Comparison of ENCODE assay signal across 23 cellular contexts in the genomic region with DNA sequence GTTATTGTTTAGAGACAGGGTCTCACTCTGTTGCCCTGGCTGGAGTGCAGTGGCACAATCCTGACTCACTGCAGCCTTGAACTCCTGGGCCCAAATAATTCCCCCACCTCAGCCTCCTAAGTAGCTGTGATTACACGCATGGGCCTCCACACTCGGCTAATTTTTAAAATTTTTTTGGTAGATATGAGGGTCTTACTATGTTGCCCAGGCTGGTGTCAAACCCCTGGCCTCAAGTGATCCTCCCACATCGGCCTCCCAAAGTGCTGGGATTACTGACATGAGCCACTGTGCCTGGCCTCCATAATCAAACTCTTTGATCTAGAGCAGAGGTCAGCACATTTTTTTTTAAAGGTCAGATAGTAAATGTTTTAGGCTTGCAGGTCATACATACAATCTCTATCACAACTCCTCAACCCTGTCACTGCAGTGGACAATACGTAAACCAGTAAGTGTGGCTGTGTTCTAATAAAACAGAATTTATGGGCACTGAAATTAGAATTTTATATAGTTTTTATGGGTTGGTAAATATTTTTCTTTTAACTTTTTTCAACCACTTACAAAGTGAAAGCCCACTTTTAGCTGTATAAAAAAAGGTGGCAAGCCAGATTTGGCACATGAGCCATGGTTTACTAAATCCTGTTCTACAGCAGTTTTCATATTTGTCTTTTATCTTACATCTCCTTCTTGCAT.
A peak's percentile ranks its signal among the peaks of the same experiment; 100 is the strongest.
DNase-seq lines count a peak whose midpoint lies in the region; ATAC-seq, FAIRE-seq and TF ChIP-seq lines count a peak whose summit lies in the region.
"Had no signal": no experiment of that assay in that cellular context is flagged by ENCODE, and none has a peak within 500 bp of the region (broad histone marks: within the 10 kb centered on the region; RNA-seq: fewer than 3 reads in every experiment).

No MANE protein-coding gene starts in this region.

- H3K79me2 ChIP-seq in PC-3 (ENCODE audit: low read length) (no peaks in the 10 kb centered on the region), K562 (ENCODE audit: control insufficient read depth, insufficient read depth, low read length) (no peaks in the 10 kb centered on the region), neural cell (replicated peaks; ENCODE audit: insufficient read depth, low read length) (no peaks in the 10 kb centered on the region), GM23248 (ENCODE audit: insufficient read depth) (no peaks in the 10 kb centered on the region)

- no peaks in the 10 kb centered on the region for H3K4me1 Mint-ChIP-seq in CD8-positive, alpha-beta T cell (ENCODE audit: low read depth)
- H3K4me1 Mint-ChIP-seq: CD4-positive, alpha-beta memory T cell had no signal

- CTCF ChIA-PET in HEK293T (lab: Yijun Ruan, JAX) (interaction anchor here (0.9 to 1.2 kb wide), 2 partner anchors 95 to 140 kb away, joined by 3 read pairs; no protein-coding TSS in a partner anchor), PC-3 (lab: Charles Lee) (interaction anchor here (0.5 kb wide), 1 partner anchor 17 kb away, joined by 3 read pairs; no protein-coding TSS in a partner anchor), K562 (lab: Yijun Ruan, JAX; ENCODE audit: low intra/inter-chr PET ratio) (no interaction called here)
- CTCF ChIA-PET in CD8-positive, alpha-beta T cell (lab: Charles Lee) = no interaction called here

- H3K36me3 Mint-ChIP-seq in CD8-positive, alpha-beta T cell = no peaks in the 10 kb centered on the region
- H3K36me3 Mint-ChIP-seq: CD4-positive, alpha-beta memory T cell had no signal

- H3K4me1 ChIP-seq in PC-3 (ENCODE audit: insufficient read depth, low read length) (peaks cover 33% of the 10 kb centered on the region), K562 (replicated peaks in 1 of 2; ENCODE audit: control insufficient read depth in 2 of 2, insufficient read depth in 2 of 2, low read length in 2 of 2) (peaks cover 0 to 11% of the 10 kb centered on the region in 2 experiments; a peak in 3 of 5 replicates), aorta (ENCODE audit: control insufficient read depth in 1 of 2, insufficient read depth in 2 of 2, low read length in 2 of 2) (no peaks in the 10 kb centered on the region), GM23248 (ENCODE audit: insufficient read depth) (peaks cover 21% of the 10 kb centered on the region)
- no peaks in the 10 kb centered on the region for H3K4me1 ChIP-seq in CD8-positive, alpha-beta T cell (ENCODE audit: insufficient read depth, low read length)
- H3K4me1 ChIP-seq: BLaER1 had no signal

- no peak for FAIRE-seq in K562 (lab: Jason Lieb, UNC)
- FAIRE-seq: GM12891, GM18507 had no signal

- no peaks in the 10 kb centered on the region for H3K9me3 Mint-ChIP-seq in CD8-positive, alpha-beta T cell
- H3K9me3 Mint-ChIP-seq: CD4-positive, alpha-beta memory T cell had no signal

- in situ Hi-C loops in K562 (cut with MboI) = no loop called here
- in situ Hi-C loops in GM23248 (cut with MboI) = no loop called here

- no peak for TF ChIP-seq POLR2A in K562 (conservative IDR thresholded peaks at IDR 0.05)

- H2AFZ ChIP-seq in PC-3 (ENCODE audit: low read length) (0 out of 2 replicates have a peak overlapping the region, but pooled peaks have one; percentile 14), K562 (ENCODE audit: low read depth, low read length) (no peak overlapping the region), neural cell (ENCODE audit: low read depth, low read length) (no peak overlapping the region), GM23248 (no peak overlapping the region)

- TF ChIP-seq CTCF in PC-3 (conservative IDR thresholded peaks at IDR 0.05; ENCODE audit: low read depth, low read length) (no peak), K562 (IDR thresholded peaks at IDR 0.05 in 2 of 3, conservative IDR thresholded peaks at IDR 0.05 in 1 of 3; ENCODE audit: insufficient read depth in 2 of 3, low read depth in 1 of 3, low read length in 3 of 3) (no peak), neural cell (IDR thresholded peaks at IDR 0.05; ENCODE audit: poor library complexity, severe bottlenecking) (no peak)
- TF ChIP-seq CTCF in CD8-positive, alpha-beta T cell (IDR thresholded peaks at IDR 0.05) = no peak

- no peaks in the 10 kb centered on the region for H3K27me3 Mint-ChIP-seq in CD8-positive, alpha-beta T cell (ENCODE audit: low read depth)

- H3K9me1 ChIP-seq in K562 (ENCODE audit: control insufficient read depth, insufficient read depth, low read length) = no peaks in the 10 kb centered on the region

- H3K9me2 ChIP-seq in PC-3 (replicated peaks; ENCODE audit: low read length) (no peaks in the 10 kb centered on the region), neural cell (ENCODE audit: insufficient read depth, low read length) (no peaks in the 10 kb centered on the region), GM23248 (ENCODE audit: insufficient read depth) (no peaks in the 10 kb centered on the region)

- no peaks in the 10 kb centered on the region for H4K20me1 ChIP-seq in PC-3 (ENCODE audit: low read length)
- H4K20me1 ChIP-seq in K562 (replicated peaks; ENCODE audit: control insufficient read depth, insufficient read depth, low read length) = no peaks in the 10 kb centered on the region
- no peaks in the 10 kb centered on the region for H4K20me1 ChIP-seq in neural cell (ENCODE audit: insufficient read depth)
- H4K20me1 ChIP-seq in GM23248 (ENCODE audit: insufficient read depth) = no peaks in the 10 kb centered on the region
- H4K20me1 ChIP-seq: BLaER1 had no signal

- H3K36me3 ChIP-seq in PC-3 (ENCODE audit: low read depth, low read length) = no peaks in the 10 kb centered on the region
- no peaks in the 10 kb centered on the region for H3K36me3 ChIP-seq in K562 (ENCODE audit: control insufficient read depth, insufficient read depth, low read length)
- no peaks in the 10 kb centered on the region for H3K36me3 ChIP-seq in neural cell (ENCODE audit: insufficient read depth, low read length)
- no peaks in the 10 kb centered on the region for H3K36me3 ChIP-seq in CD8-positive, alpha-beta T cell (ENCODE audit: insufficient read depth, low read length)
- H3K36me3 ChIP-seq in aorta (ENCODE audit: control insufficient read depth in 1 of 2, insufficient read depth in 2 of 2, low read length in 1 of 2) = no peaks in the 10 kb centered on the region
- no peaks in the 10 kb centered on the region for H3K36me3 ChIP-seq in GM23248 (ENCODE audit: low read depth)
- H3K36me3 ChIP-seq: BLaER1 had no signal

- intact Hi-C loops in PC-3 (cut with micrococcal nuclease) (loop anchor here (1.0 to 5.0 kb wide), 4 partner anchors 79 to 177 kb away; no protein-coding TSS in a partner anchor), K562 (cut with micrococcal nuclease) (no loop called here), aorta (cut with DNase I) (loop anchor here in 1 of 2 donors (10.0 kb wide), 1 partner anchor 123 kb away; no protein-coding TSS in a partner anchor)
- intact Hi-C loops in CD8-positive, alpha-beta T cell (cut with DNase I, micrococcal nuclease) = no loop called here

- no peaks in the 10 kb centered on the region for H3F3A ChIP-seq in PC-3 (ENCODE audit: low read length, unreplicated experiment)
- no peaks in the 10 kb centered on the region for H3F3A ChIP-seq in neural cell (ENCODE audit: insufficient read depth, low read length, poor library complexity, severe bottlenecking)
- H3F3A ChIP-seq in GM23248 (ENCODE audit: insufficient read depth) = no peaks in the 10 kb centered on the region; the same call in 1 of the 2 replicates

- no peak for TF ChIP-seq RAD21 in K562 (CRISPR knock-in tag; conservative IDR thresholded peaks at IDR 0.05 in 1 of 2, IDR thresholded peaks at IDR 0.05 in 1 of 2)
- TF ChIP-seq RAD21 in neural cell (conservative IDR thresholded peaks at IDR 0.05) = no peak

- H3K4me3 Mint-ChIP-seq in CD8-positive, alpha-beta T cell = no peak overlapping the region
- H3K4me3 Mint-ChIP-seq: CD4-positive, alpha-beta memory T cell had no signal

- no peak for TF ChIP-seq EP300 in K562 (IDR thresholded peaks at IDR 0.05; ENCODE audit: low read length)
- no peak for TF ChIP-seq EP300 in neural cell (conservative IDR thresholded peaks at IDR 0.05; ENCODE audit: poor library complexity, severe bottlenecking)

- POLR2A ChIA-PET in HEK293T (lab: Yijun Ruan, JAX) (interaction anchor here (1.0 to 1.2 kb wide), 2 partner anchors 9 to 107 kb away, joined by 4 to 5 read pairs; no protein-coding TSS in a partner anchor), PC-3 (lab: Charles Lee; ENCODE audit: unreplicated experiment) (interaction anchor here (0.6 kb wide), 1 partner anchor 214 kb away, joined by 4 read pairs; no protein-coding TSS in a partner anchor), K562 (lab: Yijun Ruan, JAX) (interaction anchor here (0.6 to 1.4 kb wide), 3 partner anchors 8 to 51 kb away, joined by 3 to 5 read pairs (median 4); no protein-coding TSS in a partner anchor)
- POLR2A ChIA-PET in CD8-positive, alpha-beta T cell (lab: Charles Lee) = no interaction called here

- H3K9ac ChIP-seq in PC-3 (ENCODE audit: low read length) (no peak overlapping the region), K562 (ENCODE audit: insufficient read depth in 1 of 2, low read depth in 2 of 2, low read length in 2 of 2) (no peak overlapping the region), neural cell (ENCODE audit: low read length) (no peak overlapping the region), GM23248 (no peak overlapping the region)
- H3K9ac ChIP-seq: BLaER1, KMS-11 had no signal

- H3K4me3 ChIP-seq in PC-3 (ENCODE audit: low read length) (no peak overlapping the region), K562 (no peak overlapping the region), neural cell (ENCODE audit: low read length) (no peak overlapping the region), aorta (ENCODE audit: low read length in 2 of 2) (no peak overlapping the region), GM23248 (no peak overlapping the region)
- H3K4me3 ChIP-seq in CD8-positive, alpha-beta T cell (ENCODE audit: low read depth, low read length) = no peak overlapping the region
- H3K4me3 ChIP-seq: BLaER1 had no signal

- 28% methylated on average over 4 of the region's 4 CpGs for WGBS in K562 (ENCODE audit: insufficient coverage, low coverage, missing lambda C conversion rate)
- WGBS in aorta, 2 donors = 71 to 72% methylated on average over 4 of the region's 4 CpGs
- 71 to 72% methylated on average over 4 of the region's 4 CpGs for WGBS in GM23248 (ENCODE audit: low coverage in 1 of 2, low lambda C conversion rate in 2 of 2, missing lambda C conversion rate in 2 of 2), 2 experiments

- no peaks in the 10 kb centered on the region for H3K9me3 ChIP-seq in PC-3 (ENCODE audit: low read length)
- H3K9me3 ChIP-seq in K562 (replicated peaks; ENCODE audit: control insufficient read depth, insufficient read depth, low read depth, low read length) = no peaks in the 10 kb centered on the region
- no peaks in the 10 kb centered on the region for H3K9me3 ChIP-seq in neural cell (ENCODE audit: low read length)
- H3K9me3 ChIP-seq in CD8-positive, alpha-beta T cell (ENCODE audit: low read length) = no peaks in the 10 kb centered on the region
- H3K9me3 ChIP-seq in aorta (ENCODE audit: control insufficient read depth, low read length) = no peaks in the 10 kb centered on the region
- no peaks in the 10 kb centered on the region for H3K9me3 ChIP-seq in GM23248 (ENCODE audit: low read depth)

- H3K27me3 ChIP-seq in PC-3 (ENCODE audit: low read length) (no peaks in the 10 kb centered on the region), K562 (ENCODE audit: control insufficient read depth in 2 of 2, insufficient read depth in 2 of 2, low read length in 2 of 2) (no peaks in the 10 kb centered on the region), neural cell (ENCODE audit: insufficient read depth, low read depth, low read length) (no peaks in the 10 kb centered on the region), aorta (ENCODE audit: control insufficient read depth in 1 of 2, insufficient read depth in 2 of 2, low read length in 1 of 2) (no peaks in the 10 kb centered on the region), GM23248 (replicated peaks; ENCODE audit: insufficient read depth) (peaks cover 7% of the 10 kb centered on the region; the same call in 1 of the 2 replicates)
- no peaks in the 10 kb centered on the region for H3K27me3 ChIP-seq in CD8-positive, alpha-beta T cell (ENCODE audit: insufficient read depth, low read length)
- H3K27me3 ChIP-seq: BLaER1 had no signal

- H3K4me2 ChIP-seq in PC-3 (ENCODE audit: low read length) = peak overlapping the region; percentile 61
- no peak overlapping the region for H3K4me2 ChIP-seq in K562 (ENCODE audit: insufficient read depth, low read length)
- no peak overlapping the region for H3K4me2 ChIP-seq in neural cell (ENCODE audit: low read length)
- H3K4me2 ChIP-seq in GM23248 (ENCODE audit: unreplicated experiment) = no peak overlapping the region
- H3K4me2 ChIP-seq: BLaER1, KMS-11 had no signal

- BruUV-seq in PC-3 (replicated peaks; lab: Mats Ljungman, UMichigan) (no TSS peak), K562 (replicated peaks; lab: Mats Ljungman, UMichigan) (no TSS peak)

- no peak overlapping the region for H3K27ac Mint-ChIP-seq in CD8-positive, alpha-beta T cell
- H3K27ac Mint-ChIP-seq: CD4-positive, alpha-beta memory T cell had no signal

- ATAC-seq in PC-3 = no peak; the same call in 1 of the 2 replicates
- no peak; the same call in 2 of the 3 replicates for ATAC-seq in K562
- ATAC-seq in CD8-positive, alpha-beta T cell = no peak
- ATAC-seq in aorta (ENCODE audit: low FRiP score) = no peak

- H3K27ac ChIP-seq in PC-3 (ENCODE audit: low read length) (peak overlapping the region; percentile 78), K562 (ENCODE audit: extremely low read depth, low read depth, low read length) (no peak overlapping the region), neural cell (ENCODE audit: low read length) (peak overlapping the region; percentile 64), aorta (ENCODE audit: low read depth in 1 of 2, low read length in 2 of 2) (no peak overlapping the region), GM23248 (no peak overlapping the region)
- H3K27ac ChIP-seq in CD8-positive, alpha-beta T cell (ENCODE audit: low read depth, low read length) = no peak overlapping the region
- H3K27ac ChIP-seq: BLaER1, HL-60, KMS-11 had no signal

- DNase-seq in HEK293T (ENCODE audit: extremely low spot score) = no peak
- DNase-seq in PC-3 = peak; percentile 9
- no peak for DNase-seq in K562 (ENCODE audit: extremely low read depth in 1 of 4, low spot score in 3 of 4)
- DNase-seq in NCI-H446 (lab: John Stamatoyannopoulos, UW) = no peak
- DNase-seq in CD8-positive, alpha-beta T cell = no peak
- DNase-seq in aorta = no peak
- DNase-seq in GM23248 = no peak
- DNase-seq: CD4-positive, alpha-beta memory T cell; DND-41; GOT3; NCI-H1694; NCI-H2171; NCI-H345; NCI-H524 treated with DMSO at 0.1 percent for 48 hours; OCI-M1; RPMI8226; SIG-M5 had no signal

Comparison
In these comparisons a context has a peak if more than half of its experiments do, and no peak if none do; other contexts are left out.
1. H3K27ac ChIP-seq: peak in PC-3 (single experiment) and neural cell (single experiment); none in K562 (single experiment), CD8-positive, alpha-beta T cell (single experiment), aorta (0 of 2) and GM23248 (single experiment).
2. CTCF ChIA-PET loops: an anchor here in HEK293T (0.9 to 1.2 kb wide) and PC-3 (0.5 kb wide); none called in K562 and CD8-positive, alpha-beta T cell.